Comparison of ENCODE assay signal across 8 cellular contexts in the genomic region with DNA sequence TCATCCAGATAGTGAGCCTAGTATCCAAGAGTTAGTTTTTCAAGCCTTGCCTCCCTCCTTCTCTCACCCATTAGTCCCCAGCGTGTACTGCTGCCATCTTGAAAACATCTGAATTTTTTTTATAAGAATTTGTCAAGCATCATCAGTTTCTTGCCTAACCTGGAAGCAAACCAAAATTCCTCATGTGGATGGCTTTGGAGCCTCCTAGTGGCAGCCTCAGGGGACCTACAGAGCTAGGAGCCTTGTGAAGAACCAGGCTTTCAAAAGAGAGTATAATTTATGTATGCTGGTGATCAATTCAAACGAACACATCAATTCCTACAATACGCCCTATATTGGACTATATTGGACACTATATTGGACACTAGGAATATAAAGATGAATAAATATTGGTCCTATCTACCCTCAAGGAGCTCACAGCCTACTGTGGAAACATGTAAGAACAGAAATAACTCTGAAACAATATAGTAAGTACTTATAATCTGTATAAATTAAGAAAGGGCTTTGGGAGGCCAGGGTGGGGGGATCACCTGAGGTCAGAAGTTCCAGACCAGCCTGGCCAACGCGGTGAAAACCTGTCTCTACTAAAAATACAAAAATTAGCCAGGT.
DNase-seq lines count a peak whose midpoint lies in the region; ATAC-seq and TF ChIP-seq lines count a peak whose summit lies in the region.

No MANE protein-coding gene starts in this region.

- intact Hi-C loops in Panc1 (cut with micrococcal nuclease; ENCODE audit: unreplicated experiment): no loop called here
- intact Hi-C loops in spleen (cut with DNase I; ENCODE audit: low total_unique reads): no loop called here

- in situ Hi-C loops in Panc1 (cut with HindIII; ENCODE audit: low pct_unique_long_range_greater_than_20kb, low sequenced_read_pairs): no loop called here

- H3K4me1 ChIP-seq in Panc1 (ENCODE audit: control insufficient read depth, insufficient read depth, low read length): no peaks in the 10 kb centered on the region
- no peaks in the 10 kb centered on the region for H3K4me1 ChIP-seq in foreskin keratinocyte
- H3K4me1 ChIP-seq in spleen: no peaks in the 10 kb centered on the region

- H3K27ac ChIP-seq in Panc1 (ENCODE audit: low read length) (no peak overlapping the region), foreskin keratinocyte (no peak overlapping the region), spleen (no peak overlapping the region)

- no peaks in the 10 kb centered on the region for H3K36me3 ChIP-seq in Panc1 (ENCODE audit: control insufficient read depth, insufficient read depth, low read length)
- H3K36me3 ChIP-seq in spleen: no peaks in the 10 kb centered on the region

- CTCF ChIA-PET in Panc1 (lab: Charles Lee): interaction anchor here (1.5 kb wide), 1 partner anchor 705 kb away, joined by 5 read pairs; no protein-coding TSS in a partner anchor

- no peaks in the 10 kb centered on the region for H3K9me3 ChIP-seq in Panc1 (ENCODE audit: control insufficient read depth, insufficient read depth, low read depth, low read length)
- H3K9me3 ChIP-seq in spleen: no peaks in the 10 kb centered on the region

- H3K4me3 ChIP-seq in AG09309 (ENCODE audit: control insufficient read depth, low read depth, low read length) (no peak overlapping the region), Panc1 (ENCODE audit: low read depth in 2 of 2, low read length in 2 of 2) (no peak overlapping the region), spleen (no peak overlapping the region)

- TF ChIP-seq CTCF in AG09309 (IDR thresholded peaks at IDR 0.05; ENCODE audit: control insufficient read depth, insufficient read depth, low read depth, low read length, missing control alignments) (peak; percentile 51), GM12874 (IDR thresholded peaks at IDR 0.05; ENCODE audit: insufficient read depth, low read depth, low read length) (peak; percentile 20; the same call in 1 of the 2 replicates), Panc1 (IDR thresholded peaks at IDR 0.05) (peak; percentile 78), foreskin keratinocyte (conservative IDR thresholded peaks at IDR 0.05) (peak; percentile 58), spleen (IDR thresholded peaks at IDR 0.05 in 8 of 11, conservative IDR thresholded peaks at IDR 0.05 in 3 of 11) (peak in 7 of 11 experiments; percentile 13 to 62 (median 29))

- ATAC-seq in Panc1: peak; percentile 73
- no peak for ATAC-seq in foreskin keratinocyte
- ATAC-seq in GM21717 (IDR thresholded peaks at IDR 0.05; ENCODE audit: unreplicated experiment): no peak

- H3K27me3 ChIP-seq in Panc1 (ENCODE audit: control insufficient read depth, insufficient read depth, low read length) (peaks cover 6% of the 10 kb centered on the region; the same call in 1 of the 2 replicates), foreskin keratinocyte (no peaks in the 10 kb centered on the region), spleen (replicated peaks in 1 of 7) (peaks cover 0 to 36% (median 0%) of the 10 kb centered on the region in 7 donors)

- POLR2A ChIA-PET in Panc1 (lab: Charles Lee): no interaction called here

- no peak for DNase-seq in AG09309 (ENCODE audit: low read depth)
- DNase-seq in Panc1 (ENCODE audit: low read depth, low spot score): peak; percentile 7
- peak in 1 of 2 donors; percentile 28 for DNase-seq in foreskin keratinocyte
- DNase-seq in spleen: no peak
- no peak for DNase-seq in activated effector memory CD4-positive, alpha-beta T cell treated with anti-CD3 and anti-CD28 coated beads, Interleukin-2, amount 50 U/mL, for 16 hours
- DNase-seq in stimulated activated CD4-positive, alpha-beta T cell treated with anti-CD3 and anti-CD28 coated beads, Interleukin-4, amount 100 ng/mL, for 1 hour: no peak

- no TSS peak for BruUV-seq in Panc1 (replicated peaks; lab: Mats Ljungman, UMichigan)

- 31 to 45% (median 38%) methylated on average over 5 of the region's 5 CpGs for WGBS in spleen, 5 donors

- no peak for TF ChIP-seq POLR2A in spleen (IDR thresholded peaks at IDR 0.05)

Comparison
In these comparisons a context has a peak if more than half of its experiments do, and no peak if none do; other contexts are left out.
1. CTCF ChIP-seq: peak in every context shown above with its lines; median percentile 78 in Panc1; 58 in foreskin keratinocyte; 51 in AG09309; 29 in spleen; 20 in GM12874.